1 cellular context compared by ENCODE assay signal in genomic region chr19:35042056-35042730, GRCh38.
TF ChIP-seq lines count a peak whose summit lies in the region.

No MANE protein-coding gene starts in this region.

TF ChIP-seq in HepG2, 621 proteins besides CTCF, POLR2A, EP300 and RAD21 (continued from another document and continues in another):
- peak in 1 of 2 experiments; percentile 50; a peak in 1 of 4 replicates for TF ChIP-seq KLF16 (CRISPR knock-in tag; IDR thresholded peaks at IDR 0.05)
- TF ChIP-seq KDM2A (CRISPR knock-in tag; IDR thresholded peaks at IDR 0.05; ENCODE audit: borderline replicate concordance, low read depth) = no peak
- TF ChIP-seq MLX (CRISPR knock-in tag; IDR thresholded peaks at IDR 0.05) = peak; percentile 81
- 0 out of 2 replicates have a peak, but pooled peaks have one; percentile 60 for TF ChIP-seq ARHGAP35 (CRISPR knock-in tag; IDR thresholded peaks at IDR 0.05; ENCODE audit: borderline replicate concordance)
- no peak for TF ChIP-seq MIER2 (CRISPR knock-in tag; IDR thresholded peaks at IDR 0.05)
- TF ChIP-seq ETV6 (CRISPR knock-in tag; conservative IDR thresholded peaks at IDR 0.05) = no peak
- TF ChIP-seq SOX13 (IDR thresholded peaks at IDR 0.05) = no peak; the same call in 1 of the 2 replicates
- peak in 1 of 2 experiments; percentile 50; a peak in 1 of 4 replicates for TF ChIP-seq SOX13 (CRISPR knock-in tag; conservative IDR thresholded peaks at IDR 0.05 in 1 of 2, IDR thresholded peaks at IDR 0.05 in 1 of 2)
- peak; percentile 23; the same call in 1 of the 2 replicates for TF ChIP-seq KAT8 (CRISPR knock-in tag; IDR thresholded peaks at IDR 0.05)
- peak; percentile 4 for TF ChIP-seq XRCC5 (optimal IDR thresholded peaks at IDR 0.05; ENCODE audit: low read length)
- no peak for TF ChIP-seq RFX5 (IDR thresholded peaks at IDR 0.05; ENCODE audit: low read depth, low read length)
- no peak for TF ChIP-seq FOXP1 (IDR thresholded peaks at IDR 0.05)
- TF ChIP-seq FOXP1 (CRISPR knock-in tag; IDR thresholded peaks at IDR 0.05) = peak; percentile 15; the same call in 1 of the 2 replicates
- peak; percentile 62; the same call in 1 of the 2 replicates for TF ChIP-seq ZNF430 (CRISPR knock-in tag; IDR thresholded peaks at IDR 0.05)
- TF ChIP-seq HMG20B (CRISPR knock-in tag; conservative IDR thresholded peaks at IDR 0.05) = no peak
- TF ChIP-seq MTF1 (CRISPR knock-in tag; IDR thresholded peaks at IDR 0.05) = no peak
- no peak for TF ChIP-seq TBL1XR1 (IDR thresholded peaks at IDR 0.05; ENCODE audit: borderline replicate concordance, low read length, partially characterized antibody)
- peak; percentile 29 for TF ChIP-seq TEAD3 (CRISPR knock-in tag; optimal IDR thresholded peaks at IDR 0.05; ENCODE audit: borderline replicate concordance)
- no peak for TF ChIP-seq BRF2 (CRISPR knock-in tag; IDR thresholded peaks at IDR 0.05)
- no peak for TF ChIP-seq GPN1 (CRISPR knock-in tag; IDR thresholded peaks at IDR 0.05; ENCODE audit: borderline replicate concordance)
- no peak for TF ChIP-seq SMC3 (IDR thresholded peaks at IDR 0.05; ENCODE audit: low read length)
- peak; percentile 60 for TF ChIP-seq MIXL1 (CRISPR knock-in tag; IDR thresholded peaks at IDR 0.05)
- peak; percentile 40 for TF ChIP-seq GABPB1 (CRISPR knock-in tag; IDR thresholded peaks at IDR 0.05)
- peak; percentile 48; the same call in 1 of the 2 replicates for TF ChIP-seq ZNF281 (CRISPR knock-in tag; IDR thresholded peaks at IDR 0.05; ENCODE audit: borderline replicate concordance)
- TF ChIP-seq TAF1 (CRISPR knock-in tag; IDR thresholded peaks at IDR 0.05) = peak; percentile 86
- peak; percentile 94; the same call in 1 of the 2 replicates for TF ChIP-seq ZBED4 (CRISPR knock-in tag; IDR thresholded peaks at IDR 0.05; ENCODE audit: borderline replicate concordance)
- peak; percentile 52; the same call in 1 of the 2 replicates for TF ChIP-seq SRY (CRISPR knock-in tag; IDR thresholded peaks at IDR 0.05)
- TF ChIP-seq NR2F2 (IDR thresholded peaks at IDR 0.05; ENCODE audit: borderline replicate concordance, low read depth) = no peak
- peak; percentile 49; the same call in 1 of the 2 replicates for TF ChIP-seq ERF (CRISPR knock-in tag; IDR thresholded peaks at IDR 0.05)
- TF ChIP-seq PHF8 (CRISPR knock-in tag; IDR thresholded peaks at IDR 0.05) = peak; percentile 52; the same call in 1 of the 2 replicates
- 0 out of 2 replicates have a peak, but pooled peaks have one; percentile 18 for TF ChIP-seq RCOR2 (CRISPR knock-in tag; IDR thresholded peaks at IDR 0.05)
- TF ChIP-seq NR2F6 (IDR thresholded peaks at IDR 0.05) = peak; percentile 54; the same call in 1 of the 2 replicates
- peak; percentile 67 for TF ChIP-seq NR2F6 (CRISPR knock-in tag; IDR thresholded peaks at IDR 0.05)
- no peak for TF ChIP-seq CBX5 (CRISPR knock-in tag; IDR thresholded peaks at IDR 0.05; ENCODE audit: borderline replicate concordance)
- TF ChIP-seq GLI4 (CRISPR knock-in tag; IDR thresholded peaks at IDR 0.05; ENCODE audit: borderline replicate concordance) = peak; percentile 71; the same call in 1 of the 2 replicates
- TF ChIP-seq, protein P1, sequence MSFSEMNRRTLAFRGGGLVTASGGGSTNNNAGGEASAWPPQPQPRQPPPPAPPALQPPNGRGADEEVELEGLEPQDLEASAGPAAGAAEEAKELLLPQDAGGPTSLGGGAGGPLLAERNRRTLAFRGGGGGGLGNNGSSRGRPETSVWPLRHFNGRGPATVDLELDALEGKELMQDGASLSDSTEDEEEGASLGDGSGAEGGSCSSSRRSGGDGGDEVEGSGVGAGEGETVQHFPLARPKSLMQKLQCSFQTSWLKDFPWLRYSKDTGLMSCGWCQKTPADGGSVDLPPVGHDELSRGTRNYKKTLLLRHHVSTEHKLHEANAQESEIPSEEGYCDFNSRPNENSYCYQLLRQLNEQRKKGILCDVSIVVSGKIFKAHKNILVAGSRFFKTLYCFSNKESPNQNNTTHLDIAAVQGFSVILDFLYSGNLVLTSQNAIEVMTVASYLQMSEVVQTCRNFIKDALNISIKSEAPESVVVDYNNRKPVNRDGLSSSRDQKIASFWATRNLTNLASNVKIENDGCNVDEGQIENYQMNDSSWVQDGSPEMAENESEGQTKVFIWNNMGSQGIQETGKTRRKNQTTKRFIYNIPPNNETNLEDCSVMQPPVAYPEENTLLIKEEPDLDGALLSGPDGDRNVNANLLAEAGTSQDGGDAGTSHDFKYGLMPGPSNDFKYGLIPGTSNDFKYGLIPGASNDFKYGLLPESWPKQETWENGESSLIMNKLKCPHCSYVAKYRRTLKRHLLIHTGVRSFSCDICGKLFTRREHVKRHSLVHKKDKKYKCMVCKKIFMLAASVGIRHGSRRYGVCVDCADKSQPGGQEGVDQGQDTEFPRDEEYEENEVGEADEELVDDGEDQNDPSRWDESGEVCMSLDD (CRISPR knock-in tag; IDR thresholded peaks at IDR 0.05; ENCODE audit: borderline replicate concordance) = peak; percentile 79; the same call in 1 of the 2 replicates
- TF ChIP-seq, protein P2, sequence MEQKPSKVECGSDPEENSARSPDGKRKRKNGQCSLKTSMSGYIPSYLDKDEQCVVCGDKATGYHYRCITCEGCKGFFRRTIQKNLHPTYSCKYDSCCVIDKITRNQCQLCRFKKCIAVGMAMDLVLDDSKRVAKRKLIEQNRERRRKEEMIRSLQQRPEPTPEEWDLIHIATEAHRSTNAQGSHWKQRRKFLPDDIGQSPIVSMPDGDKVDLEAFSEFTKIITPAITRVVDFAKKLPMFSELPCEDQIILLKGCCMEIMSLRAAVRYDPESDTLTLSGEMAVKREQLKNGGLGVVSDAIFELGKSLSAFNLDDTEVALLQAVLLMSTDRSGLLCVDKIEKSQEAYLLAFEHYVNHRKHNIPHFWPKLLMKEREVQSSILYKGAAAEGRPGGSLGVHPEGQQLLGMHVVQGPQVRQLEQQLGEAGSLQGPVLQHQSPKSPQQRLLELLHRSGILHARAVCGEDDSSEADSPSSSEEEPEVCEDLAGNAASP (CRISPR knock-in tag; IDR thresholded peaks at IDR 0.05; ENCODE audit: borderline replicate concordance) = peak; percentile 45; the same call in 1 of the 2 replicates
- TF ChIP-seq ZKSCAN8 (CRISPR knock-in tag; IDR thresholded peaks at IDR 0.05; ENCODE audit: borderline replicate concordance) = no peak
- TF ChIP-seq TCF7 (IDR thresholded peaks at IDR 0.05; ENCODE audit: low read depth) = no peak
- TF ChIP-seq ARID2 (CRISPR knock-in tag; IDR thresholded peaks at IDR 0.05; ENCODE audit: borderline replicate concordance) = no peak
- TF ChIP-seq, protein P3, sequence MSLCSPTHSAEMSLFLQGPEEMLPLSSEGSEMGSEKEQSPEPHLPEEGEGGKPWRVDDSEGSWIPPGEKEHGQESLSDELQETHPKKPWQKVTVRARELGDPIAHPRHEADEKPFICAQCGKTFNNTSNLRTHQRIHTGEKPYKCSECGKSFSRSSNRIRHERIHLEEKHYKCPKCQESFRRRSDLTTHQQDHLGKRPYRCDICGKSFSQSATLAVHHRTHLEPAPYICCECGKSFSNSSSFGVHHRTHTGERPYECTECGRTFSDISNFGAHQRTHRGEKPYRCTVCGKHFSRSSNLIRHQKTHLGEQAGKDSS (CRISPR knock-in tag; IDR thresholded peaks at IDR 0.05; ENCODE audit: borderline replicate concordance, low read depth) = no peak
- TF ChIP-seq CEBPB (IDR thresholded peaks at IDR 0.05; ENCODE audit: borderline replicate concordance, low read depth, low read length) = no peak
- no peak for TF ChIP-seq YEATS4 (CRISPR knock-in tag; IDR thresholded peaks at IDR 0.05; ENCODE audit: borderline replicate concordance)
- TF ChIP-seq KDM5B (CRISPR knock-in tag; IDR thresholded peaks at IDR 0.05; ENCODE audit: borderline replicate concordance) = peak; percentile 31; the same call in 1 of the 2 replicates
- TF ChIP-seq JUND (CRISPR knock-in tag; IDR thresholded peaks at IDR 0.05) = 0 out of 2 replicates have a peak, but pooled peaks have one; percentile 30
- TF ChIP-seq, protein P4, sequence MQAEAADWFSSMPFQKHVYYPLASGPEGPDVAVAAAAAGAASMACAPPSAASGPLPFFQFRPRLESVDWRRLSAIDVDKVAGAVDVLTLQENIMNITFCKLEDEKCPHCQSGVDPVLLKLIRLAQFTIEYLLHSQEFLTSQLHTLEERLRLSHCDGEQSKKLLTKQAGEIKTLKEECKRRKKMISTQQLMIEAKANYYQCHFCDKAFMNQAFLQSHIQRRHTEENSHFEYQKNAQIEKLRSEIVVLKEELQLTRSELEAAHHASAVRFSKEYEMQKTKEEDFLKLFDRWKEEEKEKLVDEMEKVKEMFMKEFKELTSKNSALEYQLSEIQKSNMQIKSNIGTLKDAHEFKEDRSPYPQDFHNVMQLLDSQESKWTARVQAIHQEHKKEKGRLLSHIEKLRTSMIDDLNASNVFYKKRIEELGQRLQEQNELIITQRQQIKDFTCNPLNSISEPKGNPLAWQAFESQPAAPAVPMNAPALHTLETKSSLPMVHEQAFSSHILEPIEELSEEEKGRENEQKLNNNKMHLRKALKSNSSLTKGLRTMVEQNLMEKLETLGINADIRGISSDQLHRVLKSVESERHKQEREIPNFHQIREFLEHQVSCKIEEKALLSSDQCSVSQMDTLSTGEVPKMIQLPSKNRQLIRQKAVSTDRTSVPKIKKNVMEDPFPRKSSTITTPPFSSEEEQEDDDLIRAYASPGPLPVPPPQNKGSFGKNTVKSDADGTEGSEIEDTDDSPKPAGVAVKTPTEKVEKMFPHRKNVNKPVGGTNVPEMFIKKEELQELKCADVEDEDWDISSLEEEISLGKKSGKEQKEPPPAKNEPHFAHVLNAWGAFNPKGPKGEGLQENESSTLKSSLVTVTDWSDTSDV (CRISPR knock-in tag; IDR thresholded peaks at IDR 0.05) = no peak
- 0 out of 2 replicates have a peak, but pooled peaks have one; percentile 43 for TF ChIP-seq MED13 (CRISPR knock-in tag; IDR thresholded peaks at IDR 0.05)
- TF ChIP-seq, protein P5, sequence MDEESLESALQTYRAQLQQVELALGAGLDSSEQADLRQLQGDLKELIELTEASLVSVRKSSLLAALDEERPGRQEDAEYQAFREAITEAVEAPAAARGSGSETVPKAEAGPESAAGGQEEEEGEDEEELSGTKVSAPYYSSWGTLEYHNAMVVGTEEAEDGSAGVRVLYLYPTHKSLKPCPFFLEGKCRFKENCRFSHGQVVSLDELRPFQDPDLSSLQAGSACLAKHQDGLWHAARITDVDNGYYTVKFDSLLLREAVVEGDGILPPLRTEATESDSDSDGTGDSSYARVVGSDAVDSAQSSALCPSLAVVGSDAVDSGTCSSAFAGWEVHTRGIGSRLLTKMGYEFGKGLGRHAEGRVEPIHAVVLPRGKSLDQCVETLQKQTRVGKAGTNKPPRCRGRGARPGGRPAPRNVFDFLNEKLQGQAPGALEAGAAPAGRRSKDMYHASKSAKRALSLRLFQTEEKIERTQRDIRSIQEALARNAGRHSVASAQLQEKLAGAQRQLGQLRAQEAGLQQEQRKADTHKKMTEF (CRISPR knock-in tag; IDR thresholded peaks at IDR 0.05) = peak; percentile 75
- peak; percentile 94 for TF ChIP-seq ZNF263 (CRISPR knock-in tag; IDR thresholded peaks at IDR 0.05)
